ENCODE assay signal across 16 cellular contexts in genomic region chr2:160956243-160956802, GRCh38.
DNase-seq lines count a peak whose midpoint lies in the region; ATAC-seq and TF ChIP-seq lines count a peak whose summit lies in the region.
"Had no signal": no experiment of that assay in that cellular context is flagged by ENCODE, and none has a peak within 500 bp of the region (broad histone marks: within the 10 kb centered on the region; RNA-seq: fewer than 3 reads in every experiment).

No MANE protein-coding gene starts in this region.

- H3K9me3 ChIP-seq in PC-3 (ENCODE audit: low read length) (no peaks in the 10 kb centered on the region), lower lobe of right lung (no peaks in the 10 kb centered on the region), upper lobe of right lung (no peaks in the 10 kb centered on the region)
- H3K9me3 ChIP-seq: mucosa of descending colon, prostate gland had no signal

- ATAC-seq in PC-3 (no peak), lower lobe of right lung (peak in 1 of 2 donors; percentile 31), upper lobe of right lung (peak; percentile 56)
- ATAC-seq: activated T-cell treated with anti-CD3 and anti-CD28 coated beads, Interleukin-2, amount 50 U/mL, for 72 hours; HCT116; mucosa of descending colon; stimulated activated effector memory CD8-positive, alpha-beta T cell treated with anti-CD3 and anti-CD28 coated beads, Interleukin-12 subunit alpha, Interleukin-12 subunit beta, amount 100 ng/mL, for 72 hours had no signal

- in situ Hi-C loops in KBM-7 (cut with MboI; ENCODE audit: low pct_unique_long_range_greater_than_20kb, low sequenced_read_pairs), result no loop called here

- no peak overlapping the region for H2AFZ ChIP-seq in PC-3 (ENCODE audit: low read length)

- CTCF ChIA-PET in PC-3 (lab: Charles Lee), result no interaction called here

- H3K4me3 ChIP-seq in PC-3 (ENCODE audit: low read length), result no peak overlapping the region
- H3K4me3 ChIP-seq in lower lobe of right lung, result no peak overlapping the region
- H3K4me3 ChIP-seq in upper lobe of right lung, result no peak overlapping the region
- H3K4me3 ChIP-seq: mucosa of descending colon, prostate gland had no signal

- no TSS peak for BruUV-seq in PC-3 (replicated peaks; lab: Mats Ljungman, UMichigan)

- no peaks in the 10 kb centered on the region for H3F3A ChIP-seq in PC-3 (ENCODE audit: low read length, unreplicated experiment)

- no peaks in the 10 kb centered on the region for H3K79me2 ChIP-seq in PC-3 (ENCODE audit: low read length)

- no peaks in the 10 kb centered on the region for H3K9me2 ChIP-seq in PC-3 (replicated peaks; ENCODE audit: low read length)

- no peak overlapping the region for H3K27ac ChIP-seq in PC-3 (ENCODE audit: low read length)
- peak overlapping the region; percentile 48 for H3K27ac ChIP-seq in epithelial cell of prostate
- H3K27ac ChIP-seq in lower lobe of right lung, result peak overlapping the region; percentile 51
- peak overlapping the region; percentile 61 for H3K27ac ChIP-seq in upper lobe of right lung
- H3K27ac ChIP-seq: prostate gland had no signal

- H3K27me3 ChIP-seq in PC-3 (ENCODE audit: low read length) (no peaks in the 10 kb centered on the region), lower lobe of right lung (ENCODE audit: low read depth) (no peaks in the 10 kb centered on the region), upper lobe of right lung (no peaks in the 10 kb centered on the region)

- POLR2A ChIA-PET in PC-3 (lab: Charles Lee; ENCODE audit: unreplicated experiment), result interaction anchor here (0.6 kb wide), 1 partner anchor 846 kb away, joined by 3 read pairs; no protein-coding TSS in a partner anchor

- TF ChIP-seq CTCF in PC-3 (conservative IDR thresholded peaks at IDR 0.05; ENCODE audit: low read depth, low read length) (no peak), lower lobe of right lung (IDR thresholded peaks at IDR 0.05) (no peak), upper lobe of right lung (IDR thresholded peaks at IDR 0.05) (no peak), GM20000 (IDR thresholded peaks at IDR 0.05; ENCODE audit: extremely low read depth, missing control alignments) (no peak)

- H3K4me2 ChIP-seq in PC-3 (ENCODE audit: low read length), result no peak overlapping the region

- DNase-seq in PC-3 (peak; percentile 46), epithelial cell of prostate (ENCODE audit: low read depth, low spot score) (no peak), lower lobe of right lung (no peak), upper lobe of right lung (no peak), inferior parietal cortex (ENCODE audit: extremely low spot score) (no peak), GM20000 (ENCODE audit: low spot score) (no peak), KBM-7 (no peak)
- DNase-seq: activated CD4-positive, alpha-beta T cell treated with anti-CD3 and anti-CD28 coated beads, Interleukin-2, amount 10 ng/mL, durations not matched to agents 24 days and 14 days; activated T-cell treated with anti-CD3 and anti-CD28 coated beads, Interleukin-2, amount 50 U/mL, for 72 hours; CD4-positive, alpha-beta T cell; GDM1; mucosa of descending colon; stimulated activated CD4-positive, alpha-beta T cell treated with anti-CD3 and anti-CD28 coated beads, Interleukin-4, amount 100 ng/mL, for 1 hour had no signal

- H3K4me1 ChIP-seq in PC-3 (ENCODE audit: insufficient read depth, low read length) (peaks cover 6% of the 10 kb centered on the region; the same call in 1 of the 2 replicates), lower lobe of right lung (peaks cover 18% of the 10 kb centered on the region), upper lobe of right lung (peaks cover 20% of the 10 kb centered on the region)
- H3K4me1 ChIP-seq: prostate gland had no signal

- intact Hi-C loops in PC-3 (cut with micrococcal nuclease), result no loop called here
- intact Hi-C loops in lower lobe of right lung (cut with DNase I), result no loop called here
- intact Hi-C loops in upper lobe of right lung (cut with DNase I), result no loop called here

- no peaks in the 10 kb centered on the region for H4K20me1 ChIP-seq in PC-3 (ENCODE audit: low read length)

- H3K9ac ChIP-seq in PC-3 (ENCODE audit: low read length), result no peak overlapping the region

- H3K36me3 ChIP-seq in PC-3 (ENCODE audit: low read depth, low read length) (no peaks in the 10 kb centered on the region), lower lobe of right lung (no peaks in the 10 kb centered on the region), upper lobe of right lung (no peaks in the 10 kb centered on the region)
- H3K36me3 ChIP-seq: prostate gland had no signal
